13 cellular contexts compared by ENCODE assay signal in genomic region chr1:116471241-116471640, GRCh38.
"Had no signal": no experiment of that assay in that cellular context is flagged by ENCODE, and none has a peak within 500 bp of the region (broad histone marks: within the 10 kb centered on the region; RNA-seq: fewer than 3 reads in every experiment).

No MANE protein-coding gene starts in this region.

- ATAC-seq: gastrocnemius medialis, heart left ventricle, left lobe of liver had no signal

- H3K36me3 ChIP-seq: brain microvascular endothelial cell, gastrocnemius medialis, heart left ventricle, ovary, sigmoid colon, uterus had no signal

- DNase-seq: activated naive CD8-positive, alpha-beta T cell treated with anti-CD3 and anti-CD28 coated beads for 36 hours; amygdala; brain microvascular endothelial cell; effector memory CD4-positive, alpha-beta T cell; gastrocnemius medialis; heart left ventricle; midbrain; ovary; sigmoid colon; stimulated activated CD4-positive, alpha-beta T cell treated with anti-CD3 and anti-CD28 coated beads, Interleukin-1b, Interleukin-23, amount 100 ng/mL, for 48 hours; uterus had no signal

- H3K27me3 ChIP-seq: brain microvascular endothelial cell, gastrocnemius medialis, heart left ventricle, ovary, uterus had no signal

- H3K4me1 ChIP-seq: sigmoid colon, uterus had no signal

- H3K9me3 ChIP-seq: gastrocnemius medialis, heart left ventricle, ovary, sigmoid colon, uterus had no signal

- H3K4me3 ChIP-seq: gastrocnemius medialis, heart left ventricle, ovary, sigmoid colon, uterus had no signal

- H3K27ac ChIP-seq: brain microvascular endothelial cell, epithelial cell of prostate, gastrocnemius medialis, heart left ventricle, ovary, sigmoid colon, uterus had no signal
